In genomic region chr7:158829342-158830210, GRCh38 we compare ENCODE assay signal across 8 cellular contexts. TPM values are rescaled to one million over a fixed set of nuclear protein-coding genes. Genes with fewer than 3 reads are reported as not detected.
DNase-seq lines count a peak whose midpoint lies in the region; ATAC-seq and TF ChIP-seq lines count a peak whose summit lies in the region.

TSS of gene ESYT2 (minus strand) at chr7:158829509. CDS start at chr7:158829418, 91 bp downstream.

- no peaks in the 10 kb centered on the region; the same call in 1 of the 2 replicates for H3K4me1 ChIP-seq in BE2C

- peak; percentile 82 for ATAC-seq in HG03439 (IDR thresholded peaks at IDR 0.05; ENCODE audit: unreplicated experiment)

- H3K27ac ChIP-seq in cingulate gyrus (ENCODE audit: low read depth, low read length): peak within 1 kb of the TSS; percentile 94

- peak within 1 kb of the TSS; percentile 76 for H3K4me3 ChIP-seq in BE2C (ENCODE audit: low read depth, low read length)

- no peaks in the 10 kb centered on the region for H3K36me3 ChIP-seq in BE2C

- no peaks in the 10 kb centered on the region for H3K27me3 ChIP-seq in BE2C

- no peak for TF ChIP-seq CTCF in BE2C (IDR thresholded peaks at IDR 0.05; ENCODE audit: low read depth, low read length)

- DNase-seq in BE2C (peak; percentile 99), NCI-H524 (lab: John Stamatoyannopoulos, UW) (peak; percentile 75 to 87), left kidney (ENCODE audit: low read depth, low spot score) (peak; percentile 98)
- peak; percentile 99 to 100 for DNase-seq in activated CD4-positive, alpha-beta T cell treated with anti-CD3 and anti-CD28 coated beads for 4 hours
- DNase-seq in stimulated activated CD4-positive, alpha-beta T cell treated with anti-CD3 and anti-CD28 coated beads, Interleukin-2, amount 100 ng/mL, for 4 hours (ENCODE audit: low read depth): peak; percentile 99

- peak; percentile 97 for TF ChIP-seq POLR2A in GM19193 (IDR thresholded peaks at IDR 0.05; ENCODE audit: extremely low read depth, insufficient read depth, insufficient read length)

- no peaks in the 10 kb centered on the region for H3K9me3 ChIP-seq in BE2C

RNA-seq across cellular contexts. Expression of gene ESYT2, which starts in this region (rescaled TPM):
- 21.7 TPM for polyA plus RNA-seq in BE2C (2012; ENCODE audit: insufficient read depth, insufficient read length, low read depth)

Comparison
In these comparisons a context has a peak if more than half of its experiments do, and no peak if none do; other contexts are left out.
1. Peak in every context shown above with its lines: DNase-seq, ATAC-seq, H3K4me3 ChIP-seq and H3K27ac ChIP-seq.